Comparison of ENCODE assay signal across 8 cellular contexts in the genomic region with DNA sequence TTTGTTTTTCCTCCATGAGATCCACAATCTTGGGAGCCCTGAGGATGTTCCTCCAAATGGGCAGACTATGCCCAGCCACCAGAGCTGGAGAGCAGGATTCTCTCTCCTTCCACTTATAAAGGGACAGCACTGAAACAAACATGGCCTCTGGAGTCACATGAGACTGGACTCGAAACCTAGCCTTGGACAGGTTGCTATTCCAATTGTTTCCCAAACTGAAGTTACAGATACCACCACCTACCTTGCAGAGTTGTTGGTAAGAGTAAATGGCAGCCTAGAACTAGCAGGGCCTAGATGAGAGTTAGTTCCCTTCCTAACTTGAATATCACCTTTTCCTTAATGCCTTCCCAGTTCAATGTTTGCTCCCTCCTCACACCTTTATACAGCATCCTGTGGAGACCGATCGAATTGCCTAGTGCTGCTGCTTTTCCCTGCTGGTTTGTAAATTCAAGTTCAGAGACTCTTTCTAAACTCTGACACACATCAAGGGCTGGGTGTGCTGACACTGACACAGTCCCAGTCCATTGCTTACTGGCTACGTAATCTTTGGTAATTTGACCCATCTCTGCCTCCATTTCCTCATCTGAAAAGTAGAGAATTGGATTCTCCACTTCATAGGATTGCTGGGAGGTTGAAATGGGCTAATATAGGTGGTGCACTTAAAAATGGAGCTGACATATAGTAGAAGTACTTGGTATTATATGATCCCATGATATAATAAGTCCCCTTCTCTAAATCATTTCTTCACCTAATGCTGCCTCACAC. TPM values are rescaled to one million over a fixed set of nuclear protein-coding genes. Genes with fewer than 3 reads are reported as not detected.
A peak's percentile ranks its signal among the peaks of the same experiment; 100 is the strongest.
DNase-seq lines count a peak whose midpoint lies in the region; ATAC-seq and TF ChIP-seq lines count a peak whose summit lies in the region.

No MANE protein-coding gene starts in this region.

- no peaks in the 10 kb centered on the region for H3K27me3 ChIP-seq in BLaER1 treated with 17β-estradiol and CSF1 and Interleukin-3, amounts not matched to agents 10 nM and 100 nM
- no peaks in the 10 kb centered on the region for H3K27me3 ChIP-seq in HUES64 (ENCODE audit: insufficient read depth, low read length)
- no peaks in the 10 kb centered on the region for H3K27me3 ChIP-seq in mammary epithelial cell (ENCODE audit: insufficient read depth, low read length)
- H3K27me3 ChIP-seq in neural cell (ENCODE audit: insufficient read depth, low read depth, low read length): no peaks in the 10 kb centered on the region

- no peak overlapping the region for H3K4me3 Mint-ChIP-seq in progenitor cell of endocrine pancreas (ENCODE audit: low read depth)

- 82% methylated on average over 4 of the region's 4 CpGs for WGBS in HUES64
- 91% methylated on average over 4 of the region's 4 CpGs for WGBS in mammary epithelial cell (ENCODE audit: low coverage, missing lambda C conversion rate)

- no peak for TF ChIP-seq EP300 in neural cell (conservative IDR thresholded peaks at IDR 0.05; ENCODE audit: poor library complexity, severe bottlenecking)

- in situ Hi-C loops in mammary epithelial cell (cut with MboI; ENCODE audit: low sequenced_read_pairs in 2 of 2): no loop called here

- H3K9me2 ChIP-seq in neural cell (ENCODE audit: insufficient read depth, low read length): no peaks in the 10 kb centered on the region

- H3K9me3 Mint-ChIP-seq in progenitor cell of endocrine pancreas (ENCODE audit: low read depth): no peaks in the 10 kb centered on the region

- H3K79me2 ChIP-seq in mammary epithelial cell (ENCODE audit: insufficient read depth, low read length) (peaks cover 42% of the 10 kb centered on the region), neural cell (replicated peaks; ENCODE audit: insufficient read depth, low read length) (peaks cover 25% of the 10 kb centered on the region)

- ATAC-seq in HG02763 (IDR thresholded peaks at IDR 0.05; ENCODE audit: unreplicated experiment): no peak

- H3K4me1 ChIP-seq in BLaER1 treated with 17β-estradiol and CSF1 and Interleukin-3, amounts not matched to agents 10 nM and 100 nM: peaks cover 41 to 60% (median 48%) of the 10 kb centered on the region in 10 experiments
- H3K4me1 ChIP-seq in HUES64 (ENCODE audit: insufficient read depth, low read length) (peaks cover 9% of the 10 kb centered on the region), mammary epithelial cell (ENCODE audit: insufficient read depth, low read length) (peaks cover 16% of the 10 kb centered on the region)

- H2AFZ ChIP-seq in mammary epithelial cell (ENCODE audit: low read depth, low read length) (no peak overlapping the region), neural cell (ENCODE audit: low read depth, low read length) (no peak overlapping the region)

- peaks cover 12 to 47% (median 37%) of the 10 kb centered on the region in 11 experiments; a peak in 20 of 22 replicates for H4K20me1 ChIP-seq in BLaER1 treated with 17β-estradiol and CSF1 and Interleukin-3, amounts not matched to agents 10 nM and 100 nM
- H4K20me1 ChIP-seq in mammary epithelial cell (ENCODE audit: insufficient read depth, low read length): peaks cover 3% of the 10 kb centered on the region
- no peaks in the 10 kb centered on the region for H4K20me1 ChIP-seq in neural cell (ENCODE audit: insufficient read depth)

- TF ChIP-seq RAD21 in neural cell (conservative IDR thresholded peaks at IDR 0.05): no peak

- BruUV-seq in mammary epithelial cell (replicated peaks; lab: Mats Ljungman, UMichigan): no TSS peak

- H3K27ac ChIP-seq in BLaER1 treated with 17β-estradiol and CSF1 and Interleukin-3, amounts not matched to agents 10 nM and 100 nM: peak overlapping the region in 1 of 11 experiments; percentile 95; a peak in 2 of 22 replicates
- H3K27ac ChIP-seq in HUES64 (ENCODE audit: low read depth, low read length) (no peak overlapping the region), mammary epithelial cell (ENCODE audit: insufficient read depth, low read depth, low read length) (no peak overlapping the region), neural cell (ENCODE audit: low read length) (no peak overlapping the region)

- H3K36me3 Mint-ChIP-seq in progenitor cell of endocrine pancreas (ENCODE audit: insufficient read depth): no peaks in the 10 kb centered on the region

- CTCF ChIA-PET in mammary epithelial cell (lab: Charles Lee; ENCODE audit: low non-redundant PET): interaction anchor here (0.6 to 1.1 kb wide), 3 partner anchors 10 to 44 kb away, joined by 3 to 13 read pairs (median 5); a partner anchor contains a TSS

- no peak overlapping the region for H3K27ac Mint-ChIP-seq in progenitor cell of endocrine pancreas

- dilution Hi-C loops in mammary epithelial cell (cut with HindIII; ENCODE audit: low sequenced_read_pairs): no loop called here

- H3K27me3 Mint-ChIP-seq in progenitor cell of endocrine pancreas: no peaks in the 10 kb centered on the region

- DNase-seq in mammary epithelial cell (no peak), GM10266 (ENCODE audit: extremely low spot score) (no peak), NOMO-1 treated with dmso at 0.1 percent for 144 hours (lab: John Stamatoyannopoulos, UW; ENCODE audit: unreplicated experiment) (no peak), progenitor cell of endocrine pancreas (ENCODE audit: low spot score, unreplicated experiment) (no peak)

- no peaks in the 10 kb centered on the region for H3F3A ChIP-seq in neural cell (ENCODE audit: insufficient read depth, low read length, poor library complexity, severe bottlenecking)

- peak overlapping the region; percentile 82 to 97 (median 91) for H3K9ac ChIP-seq in BLaER1 treated with 17β-estradiol and CSF1 and Interleukin-3, amounts not matched to agents 10 nM and 100 nM
- no peak overlapping the region for H3K9ac ChIP-seq in HUES64 (ENCODE audit: low read depth, low read length)
- H3K9ac ChIP-seq in mammary epithelial cell (ENCODE audit: insufficient read depth, low read length): peak overlapping the region; percentile 92
- H3K9ac ChIP-seq in neural cell (ENCODE audit: low read length): no peak overlapping the region

- peak overlapping the region; percentile 90 to 99 (median 96) for H3K4me2 ChIP-seq in BLaER1 treated with 17β-estradiol and CSF1 and Interleukin-3, amounts not matched to agents 10 nM and 100 nM
- H3K4me2 ChIP-seq in mammary epithelial cell (ENCODE audit: insufficient read depth, low read depth, low read length) (peak overlapping the region; percentile 82), neural cell (ENCODE audit: low read length) (no peak overlapping the region)

- H3K9me3 ChIP-seq in BLaER1 treated with 17β-estradiol and CSF1 and Interleukin-3, amounts not matched to agents 10 nM and 100 nM (replicated peaks in 1 of 11): no peaks in the 10 kb centered on the region
- H3K9me3 ChIP-seq in HUES64 (ENCODE audit: insufficient read depth, low read depth, low read length): no peaks in the 10 kb centered on the region
- H3K9me3 ChIP-seq in mammary epithelial cell (replicated peaks; ENCODE audit: insufficient read depth, low read length): no peaks in the 10 kb centered on the region
- H3K9me3 ChIP-seq in neural cell (ENCODE audit: low read length): no peaks in the 10 kb centered on the region

- H3K4me1 Mint-ChIP-seq in progenitor cell of endocrine pancreas (ENCODE audit: low read depth): peaks cover 23% of the 10 kb centered on the region

- no peak for TF ChIP-seq CTCF in mammary epithelial cell (conservative IDR thresholded peaks at IDR 0.05 in 1 of 2, IDR thresholded peaks at IDR 0.05 in 1 of 2; ENCODE audit: extremely low read depth in 1 of 2, insufficient read depth in 1 of 2, low read depth in 1 of 2, low read length in 2 of 2)
- no peak for TF ChIP-seq CTCF in neural cell (IDR thresholded peaks at IDR 0.05; ENCODE audit: poor library complexity, severe bottlenecking)
- TF ChIP-seq CTCF in GM10266 (IDR thresholded peaks at IDR 0.05; ENCODE audit: control insufficient read depth, insufficient read depth, low read depth, missing control alignments): no peak
- no peak for TF ChIP-seq CTCF in progenitor cell of endocrine pancreas (IDR thresholded peaks at IDR 0.05; ENCODE audit: unreplicated experiment)

- peaks cover 0 to 23% (median 7%) of the 10 kb centered on the region in 11 experiments; a peak in 11 of 22 replicates for H3K36me3 ChIP-seq in BLaER1 treated with 17β-estradiol and CSF1 and Interleukin-3, amounts not matched to agents 10 nM and 100 nM
- no peaks in the 10 kb centered on the region; the same call in 1 of the 2 replicates for H3K36me3 ChIP-seq in HUES64 (ENCODE audit: insufficient read depth, low read length)
- peaks cover 4% of the 10 kb centered on the region for H3K36me3 ChIP-seq in mammary epithelial cell (ENCODE audit: insufficient read depth, low read length)
- H3K36me3 ChIP-seq in neural cell (ENCODE audit: insufficient read depth, low read length): no peaks in the 10 kb centered on the region

- intact Hi-C loops in mammary epithelial cell (cut with micrococcal nuclease): loop anchor here (1.0 kb wide), 1 partner anchor 46 kb away; no protein-coding TSS in a partner anchor

- peak overlapping the region; percentile 76 to 97 (median 86); a peak in 19 of 20 replicates for H3K4me3 ChIP-seq in BLaER1 treated with 17β-estradiol and CSF1 and Interleukin-3, amounts not matched to agents 10 nM and 100 nM
- H3K4me3 ChIP-seq in HUES64 (ENCODE audit: low read length): peak overlapping the region; percentile 95
- peak overlapping the region in 2 of 3 experiments; percentile 83 to 95 for H3K4me3 ChIP-seq in mammary epithelial cell (replicated peaks in 1 of 3; ENCODE audit: insufficient read depth in 1 of 3, low read depth in 2 of 3, low read length in 3 of 3)
- peak overlapping the region; percentile 84 for H3K4me3 ChIP-seq in neural cell (ENCODE audit: low read length)

RNA-seq across cellular contexts. Expression of a gene that starts 2.6 kb away (rescaled TPM):
- polyA plus RNA-seq in HUES64 (2013, experiment 1 of 2): 71.2 TPM
- polyA plus RNA-seq in HUES64 (2013, experiment 2 of 2): 64.5 TPM
- total RNA-seq in mammary epithelial cell (10 to 100 TPM; 46.5 to 62.8 TPM), progenitor cell of endocrine pancreas (53.7 and 54.0 TPM in 2 replicates)
- polyA plus RNA-seq in mammary epithelial cell (113 TPM), neural cell (147 and 171 TPM in 2 replicates)
- polyA minus RNA-seq in mammary epithelial cell (22.7 TPM), neural cell (64.1 and 64.5 TPM in 2 replicates)

RNA-seq across cellular contexts. Expression of a gene that starts 10.3 kb away (rescaled TPM):
- 11.3 TPM for polyA plus RNA-seq in HUES64 (2013, experiment 1 of 2)
- 14.6 TPM for polyA plus RNA-seq in HUES64 (2013, experiment 2 of 2)
- total RNA-seq in mammary epithelial cell (10 to 100 TPM; 28.2 to 41.4 TPM), progenitor cell of endocrine pancreas (24.5 and 29.3 TPM in 2 replicates)
- polyA plus RNA-seq in mammary epithelial cell (24.0 TPM), neural cell (0.14 and 0.20 TPM in 2 replicates)
- polyA minus RNA-seq in mammary epithelial cell (50.4 TPM), neural cell (0.49 and 0.69 TPM in 2 replicates)

RNA-seq across cellular contexts. Expression of a gene that starts 11.9 kb away (rescaled TPM):
- polyA plus RNA-seq in HUES64 (2013, experiment 1 of 2): 21.8 TPM
- polyA plus RNA-seq in HUES64 (2013, experiment 2 of 2): 20.4 TPM
- total RNA-seq in mammary epithelial cell: 10 to 100 TPM; 16.5 to 21.5 TPM
- polyA plus RNA-seq in mammary epithelial cell: 20.3 TPM
- polyA minus RNA-seq in mammary epithelial cell: 19.6 TPM
- polyA plus RNA-seq in neural cell: 19.0 and 21.7 TPM in 2 replicates
- 18.7 and 19.2 TPM in 2 replicates for polyA minus RNA-seq in neural cell
- total RNA-seq in progenitor cell of endocrine pancreas: 16.0 and 21.1 TPM in 2 replicates

RNA-seq across cellular contexts. Expression of a gene that starts 58.3 kb away (rescaled TPM):
- 25.9 TPM for polyA plus RNA-seq in HUES64 (2013, experiment 1 of 2)
- 26.9 TPM for polyA plus RNA-seq in HUES64 (2013, experiment 2 of 2)
- total RNA-seq in mammary epithelial cell (10 to 100 TPM; 26.7 to 38.0 TPM), progenitor cell of endocrine pancreas (35.2 and 37.1 TPM in 2 replicates)
- polyA plus RNA-seq in mammary epithelial cell (48.3 TPM), neural cell (24.0 and 33.1 TPM in 2 replicates)
- polyA minus RNA-seq in mammary epithelial cell (95.2 TPM), neural cell (40.7 and 44.3 TPM in 2 replicates)

Comparison
In these comparisons a context has a peak if more than half of its experiments do, and no peak if none do; other contexts are left out.
1. H3K9ac ChIP-seq: peak in BLaER1 treated with 17β-estradiol and CSF1 and Interleukin-3, amounts not matched to agents 10 nM and 100 nM (11 of 11) and mammary epithelial cell (single experiment); none in HUES64 (single experiment) and neural cell (single experiment).
2. Peak in every context shown above with its lines, with median percentiles within 50 percentile points of each other: H3K4me3 ChIP-seq.